ENCODE assay signal across 25 cellular contexts in the genomic region with DNA sequence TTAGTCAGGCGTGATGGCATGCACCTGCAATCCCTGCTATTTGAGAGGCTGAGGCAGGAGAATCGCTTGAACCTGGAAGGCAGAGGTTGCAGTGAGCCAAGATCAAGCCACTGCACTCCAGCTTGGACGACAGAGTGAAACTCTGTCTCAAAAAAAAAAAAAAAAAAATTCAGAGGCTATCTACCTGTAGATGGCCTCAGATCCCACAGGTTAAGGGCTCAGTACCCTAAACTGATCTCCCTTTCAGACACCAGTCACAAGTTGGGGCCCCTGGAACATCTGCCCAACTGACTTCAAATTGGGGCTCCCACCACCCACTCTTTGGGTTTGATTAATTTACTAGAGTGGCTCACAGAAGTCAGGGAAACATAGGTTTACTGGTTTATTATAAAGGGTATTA.
A peak's percentile ranks its signal among the peaks of the same experiment; 100 is the strongest.
DNase-seq lines count a peak whose midpoint lies in the region; ATAC-seq, FAIRE-seq and TF ChIP-seq lines count a peak whose summit lies in the region.
"Had no signal": no experiment of that assay in that cellular context is flagged by ENCODE, and none has a peak within 500 bp of the region (broad histone marks: within the 10 kb centered on the region; RNA-seq: fewer than 3 reads in every experiment).

No MANE protein-coding gene starts in this region.

- H3K27me3 ChIP-seq in GM23338 (ENCODE audit: insufficient read depth) (no peaks in the 10 kb centered on the region), OCI-LY1 (ENCODE audit: insufficient read depth, low read length) (no peaks in the 10 kb centered on the region), H1 (replicated peaks in 1 of 4; ENCODE audit: control insufficient read depth in 3 of 4, extremely low read depth in 1 of 4, insufficient read depth in 3 of 4, low read length in 3 of 4) (no peaks in the 10 kb centered on the region)
- H3K27me3 ChIP-seq: BE2C, SJCRH30 had no signal

- no peak overlapping the region for H2AFZ ChIP-seq in GM23338
- no peak overlapping the region for H2AFZ ChIP-seq in OCI-LY1 (ENCODE audit: low read length)
- H2AFZ ChIP-seq in H1 (ENCODE audit: low read length): no peak overlapping the region

- TF ChIP-seq CTCF in GM23338 (conservative IDR thresholded peaks at IDR 0.05; ENCODE audit: low read depth in 2 of 2) (peak; percentile 9 to 38; a peak in 2 of 4 replicates), OCI-LY1 (IDR thresholded peaks at IDR 0.05; ENCODE audit: low read length) (peak; percentile 20; the same call in 1 of the 2 replicates), H1 (IDR thresholded peaks at IDR 0.05; ENCODE audit: control extremely low read depth in 1 of 3, insufficient read depth in 1 of 3, low read depth in 1 of 3, low read length in 3 of 3) (no peak)

- no peak overlapping the region for H2AK5ac ChIP-seq in H1 (ENCODE audit: low read depth, low read length)

- H3K4me1 Mint-ChIP-seq in GM23338: peaks cover 20% of the 10 kb centered on the region

- POLR2A ChIA-PET in H1 (lab: Charles Lee; ENCODE audit: partially characterized antibody): interaction anchor here (1.3 kb wide), 1 partner anchor 58 kb away, joined by 3 read pairs; no protein-coding TSS in a partner anchor

- peaks cover 2% of the 10 kb centered on the region for H3K27me3 Mint-ChIP-seq in GM23338 (ENCODE audit: insufficient read depth, low read depth, poor library complexity)

- no peak overlapping the region for H3K4me3 Mint-ChIP-seq in GM23338
- H3K4me3 Mint-ChIP-seq: IgD-negative memory B cell, T-cell had no signal

- no peak overlapping the region for H3K23ac ChIP-seq in H1 (ENCODE audit: insufficient read length)

- H4K91ac ChIP-seq in H1 (replicated peaks; ENCODE audit: insufficient read length, low read length): no peak overlapping the region

- H3K18ac ChIP-seq in H1 (ENCODE audit: extremely low read depth, low read length): no peak overlapping the region

- H2BK20ac ChIP-seq in H1 (ENCODE audit: low read length): no peak overlapping the region

- WGBS in H1 (ENCODE audit: extremely low coverage in 1 of 2, insufficient coverage in 1 of 2, insufficient read length in 1 of 2, insufficient replicate concordance in 2 of 2, low coverage in 1 of 2, low lambda C conversion rate in 2 of 2, missing lambda C conversion rate in 1 of 2), 2 experiments: 95% methylated on average over 2 of the region's 3 CpGs; no CpG with 5 or more reads in 1 of the 2 experiments

- H3K4me3 ChIP-seq in GM23338: no peak overlapping the region
- H3K4me3 ChIP-seq in OCI-LY1 (ENCODE audit: low read depth, low read length, poor library complexity, severe bottlenecking): no peak overlapping the region
- no peak overlapping the region for H3K4me3 ChIP-seq in H1 (ENCODE audit: extremely low read depth in 1 of 4, insufficient read depth in 2 of 4, low read depth in 3 of 4, low read length in 4 of 4)
- H3K4me3 ChIP-seq: SJCRH30 had no signal

- H3K4me1 ChIP-seq in GM23338 (ENCODE audit: insufficient read depth): peaks cover 10% of the 10 kb centered on the region; the same call in 1 of the 2 replicates
- no peaks in the 10 kb centered on the region for H3K4me1 ChIP-seq in OCI-LY1 (ENCODE audit: insufficient read depth, low read length, severe bottlenecking)
- peaks cover 0 to under 1% (median 0%) of the 10 kb centered on the region in 4 experiments; a peak in 1 of 7 replicates for H3K4me1 ChIP-seq in H1 (replicated peaks in 1 of 4; ENCODE audit: control insufficient read depth in 3 of 4, insufficient read depth in 4 of 4, low read length in 3 of 4)
- H3K4me1 ChIP-seq: BE2C had no signal

- H3K56ac ChIP-seq in H1 (replicated peaks; ENCODE audit: insufficient read length, low read depth, low read length): no peak overlapping the region

- no peak overlapping the region for H2BK5ac ChIP-seq in H1 (ENCODE audit: low read depth, low read length)

- H3K27ac ChIP-seq in GM23338 (ENCODE audit: low read depth): no peak overlapping the region
- H3K27ac ChIP-seq in OCI-LY1 (ENCODE audit: low read depth, low read length, poor library complexity, severe bottlenecking): no peak overlapping the region
- no peak overlapping the region for H3K27ac ChIP-seq in H1 (ENCODE audit: low read depth, low read length)
- H3K27ac ChIP-seq: SJCRH30 had no signal

- H3K4ac ChIP-seq in H1 (replicated peaks; ENCODE audit: insufficient read length, low read depth, low read length): no peak overlapping the region

- H3K9me2 ChIP-seq in GM23338 (ENCODE audit: insufficient read depth) (0 out of 2 replicates have a peak, but pooled peaks cover 2% of the 10 kb centered on the region), OCI-LY1 (ENCODE audit: low read depth, low read length) (no peaks in the 10 kb centered on the region)

- no peak overlapping the region for H2BK120ac ChIP-seq in H1 (replicated peaks; ENCODE audit: low read depth, low read length)

- H3K9me3 Mint-ChIP-seq in GM23338: no peaks in the 10 kb centered on the region
- H3K9me3 Mint-ChIP-seq: IgD-negative memory B cell, T-cell had no signal

- no peaks in the 10 kb centered on the region for H3K79me1 ChIP-seq in H1 (ENCODE audit: low read depth, low read length)

- no peaks in the 10 kb centered on the region for H3K36me3 Mint-ChIP-seq in GM23338 (ENCODE audit: low read depth)

- H3K9ac ChIP-seq in OCI-LY1 (ENCODE audit: low read length) (no peak overlapping the region), H1 (replicated peaks in 1 of 4; ENCODE audit: extremely low read depth in 1 of 4, low read depth in 3 of 4, low read length in 3 of 4) (no peak overlapping the region)

- H3F3A ChIP-seq in GM23338 (replicated peaks; ENCODE audit: low read depth): no peaks in the 10 kb centered on the region
- no peaks in the 10 kb centered on the region for H3F3A ChIP-seq in OCI-LY1 (ENCODE audit: insufficient read depth, low read length)

- H3K79me2 ChIP-seq in GM23338 (replicated peaks; ENCODE audit: insufficient read depth) (no peaks in the 10 kb centered on the region), OCI-LY1 (ENCODE audit: insufficient read depth, low read length) (no peaks in the 10 kb centered on the region), H1 (ENCODE audit: control insufficient read depth in 1 of 2, insufficient read depth in 2 of 2, low read length in 2 of 2) (no peaks in the 10 kb centered on the region)

- no peak overlapping the region for H3K4me2 ChIP-seq in GM23338
- no peak overlapping the region for H3K4me2 ChIP-seq in OCI-LY1 (ENCODE audit: low read length)
- no peak overlapping the region for H3K4me2 ChIP-seq in H1 (ENCODE audit: insufficient read depth in 1 of 2, low read depth in 2 of 2, low read length in 2 of 2)

- TF ChIP-seq RAD21 in H1 (IDR thresholded peaks at IDR 0.05 in 1 of 2, conservative IDR thresholded peaks at IDR 0.05 in 1 of 2; ENCODE audit: low read depth in 2 of 2, low read length in 2 of 2): peak; percentile 20 to 36; a peak in 3 of 4 replicates

- H4K20me1 ChIP-seq in GM23338 (replicated peaks; ENCODE audit: insufficient read depth): no peaks in the 10 kb centered on the region
- no peaks in the 10 kb centered on the region for H4K20me1 ChIP-seq in OCI-LY1 (ENCODE audit: insufficient read depth, low read length)
- no peaks in the 10 kb centered on the region for H4K20me1 ChIP-seq in H1 (replicated peaks in 1 of 2; ENCODE audit: control insufficient read depth in 1 of 2, insufficient read depth in 2 of 2, low read length in 2 of 2)

- no peak overlapping the region for H3K14ac ChIP-seq in H1 (ENCODE audit: insufficient read length)

- no peaks in the 10 kb centered on the region for H3K36me3 ChIP-seq in GM23338 (ENCODE audit: insufficient read depth)
- no peaks in the 10 kb centered on the region for H3K36me3 ChIP-seq in OCI-LY1 (ENCODE audit: insufficient read depth, low read length)
- no peaks in the 10 kb centered on the region for H3K36me3 ChIP-seq in H1 (ENCODE audit: control insufficient read depth in 2 of 4, insufficient read depth in 4 of 4, low read length in 3 of 4)
- H3K36me3 ChIP-seq: BE2C, SJCRH30 had no signal

- CTCF ChIA-PET in H1 (lab: Charles Lee; ENCODE audit: partially characterized antibody): interaction anchor here (0.5 to 1.2 kb wide), 3 partner anchors 9 to 1493 kb away, joined by 3 to 5 read pairs (median 3); no protein-coding TSS in a partner anchor

- no peak overlapping the region for H4K8ac ChIP-seq in H1 (ENCODE audit: extremely low read depth, insufficient read depth, low read length)

- no peak for FAIRE-seq in H1 (lab: Jason Lieb, UNC)
- FAIRE-seq: D721Med, RCC 7860 had no signal

- H3K23me2 ChIP-seq in H1 (ENCODE audit: low read depth, low read length): no peaks in the 10 kb centered on the region

- ATAC-seq in GM23338 (peak; percentile 48), HG03025 (IDR thresholded peaks at IDR 0.05; ENCODE audit: low FRiP score, unreplicated experiment) (no peak)
- ATAC-seq: T-cell had no signal

- no peak for TF ChIP-seq POLR2A in H1 (IDR thresholded peaks at IDR 0.05; ENCODE audit: control extremely low read depth in 1 of 2, low read depth in 2 of 2, low read length in 2 of 2)

- no peak for DNase-seq in GM23338 (ENCODE audit: low spot score)
- DNase-seq in H1 (ENCODE audit: low read depth in 1 of 2, low spot score in 2 of 2): no peak
- DNase-seq in activated CD8-positive, alpha-beta memory T cell treated with anti-CD3 and anti-CD28 coated beads, Interleukin-2, amount 50 U/mL, for 4 hours: no peak
- no peak for DNase-seq in globus pallidus (ENCODE audit: low spot score)
- DNase-seq in mesenteric fat pad (ENCODE audit: low spot score): no peak
- DNase-seq: BE2C; DMS53; GDM1; HCEC 1CT; Kasumi-1; MM.1S; NCI-H1048; NCI-H1417 treated with DMSO at 0.1 percent for 48 hours; NCI-H187 treated with DMSO at 0.1 percent for 48 hours; NCI-H2227 treated with DMSO at 0.1 percent for 48 hours; NCI-H510A; NK-92 treated with Interleukin-12 subunit alpha and Interleukin-12 subunit beta, amount 100 ng/mL, for 24 hours; OCI-M1; SJCRH30; T-cell had no signal

- H2BK12ac ChIP-seq in H1 (ENCODE audit: low read depth, low read length): no peak overlapping the region

- no peak overlapping the region for H2BK15ac ChIP-seq in H1 (ENCODE audit: low read length)

- H3K9me3 ChIP-seq in OCI-LY1 (ENCODE audit: low read length) (no peaks in the 10 kb centered on the region), H1 (ENCODE audit: insufficient read depth in 2 of 2, low read depth in 1 of 2, low read length in 1 of 2) (no peaks in the 10 kb centered on the region)
- H3K9me3 ChIP-seq: BE2C, SJCRH30 had no signal

- no peak overlapping the region for H3K27ac Mint-ChIP-seq in GM23338
- H3K27ac Mint-ChIP-seq: IgD-negative memory B cell, T-cell had no signal

- TF ChIP-seq EP300 in H1 (IDR thresholded peaks at IDR 0.05; ENCODE audit: borderline replicate concordance in 1 of 2, low read depth in 2 of 2, low read length in 2 of 2): no peak

- no peak overlapping the region for H4K5ac ChIP-seq in H1 (ENCODE audit: insufficient read length, low read depth, low read length)

TF ChIP-seq in GM23338, 12 proteins besides CTCF, POLR2A, EP300 and RAD21 (continues in another document):
- TF ChIP-seq ZNF331 (CRISPR knock-in tag; IDR thresholded peaks at IDR 0.05; ENCODE audit: low read depth): no peak
- TF ChIP-seq EZH2 (IDR thresholded peaks at IDR 0.05; ENCODE audit: low read depth, unreplicated experiment): no peak
- no peak for TF ChIP-seq JUNB (IDR thresholded peaks at IDR 0.05; ENCODE audit: unreplicated experiment)

TF ChIP-seq in H1, 55 proteins besides CTCF, POLR2A, EP300 and RAD21 (continues in another document):
- TF ChIP-seq TCF12 (IDR thresholded peaks at IDR 0.05; ENCODE audit: low read depth, low read length): no peak
- no peak for TF ChIP-seq MAFK (IDR thresholded peaks at IDR 0.05; ENCODE audit: low read depth, low read length)

Comparison
In these comparisons a context has a peak if more than half of its experiments do, and no peak if none do; other contexts are left out.
1. CTCF ChIP-seq: peak in GM23338 (2 of 2) and OCI-LY1 (single experiment); none in H1 (0 of 3).